In genomic region chr22:20959578-20960461, GRCh38 we compare ENCODE assay signal across 1 cellular context.
TF ChIP-seq lines count a peak whose summit lies in the region.

No MANE protein-coding gene starts in this region.

TF ChIP-seq in K562, 482 proteins besides CTCF, POLR2A, EP300 and RAD21 (continued from another document and continues in another):
- TF ChIP-seq CEBPZ (IDR thresholded peaks at IDR 0.05; ENCODE audit: borderline replicate concordance, low read depth, low read length) (no peak), MYBL2 (IDR thresholded peaks at IDR 0.05; ENCODE audit: low read depth) (no peak), MYBL2 (CRISPR knock-in tag; IDR thresholded peaks at IDR 0.05; ENCODE audit: borderline replicate concordance) (0 out of 2 replicates have a peak, but pooled peaks have one; percentile 44), CXXC5 (CRISPR knock-in tag; IDR thresholded peaks at IDR 0.05) (peak; percentile 28; the same call in 1 of the 2 replicates), TEAD4 (IDR thresholded peaks at IDR 0.05; ENCODE audit: low read length) (no peak), TEAD4 (CRISPR knock-in tag; IDR thresholded peaks at IDR 0.05; ENCODE audit: borderline replicate concordance) (peak; percentile 84; the same call in 1 of the 2 replicates), ZBTB7A (IDR thresholded peaks at IDR 0.05; ENCODE audit: borderline replicate concordance, control insufficient read depth, low read depth, low read length) (0 out of 2 replicates have a peak, but pooled peaks have one; percentile 4), PHF21A (IDR thresholded peaks at IDR 0.05; ENCODE audit: borderline replicate concordance, low read depth) (0 out of 2 replicates have a peak, but pooled peaks have one; percentile 4), SMAD3 (CRISPR knock-in tag; conservative IDR thresholded peaks at IDR 0.05) (no peak), DACH1 (IDR thresholded peaks at IDR 0.05; ENCODE audit: partially characterized antibody) (peak; percentile 33), ZNF146 (CRISPR knock-in tag; IDR thresholded peaks at IDR 0.05; ENCODE audit: unreplicated experiment) (peak; percentile 87), ZBTB33 (CRISPR knock-in tag; IDR thresholded peaks at IDR 0.05) (0 out of 2 replicates have a peak, but pooled peaks have one; percentile 39), ZNF75A (CRISPR knock-in tag; IDR thresholded peaks at IDR 0.05) (no peak), NCOA6 (IDR thresholded peaks at IDR 0.05) (no peak), RBM39 (optimal IDR thresholded peaks at IDR 0.05; ENCODE audit: low read depth, low read length) (no peak), SNIP1 (IDR thresholded peaks at IDR 0.05; ENCODE audit: low read depth) (no peak), TARDBP (IDR thresholded peaks at IDR 0.05) (no peak), E2F4 (CRISPR knock-in tag; IDR thresholded peaks at IDR 0.05; ENCODE audit: low read depth) (no peak), ZNF668 (CRISPR knock-in tag; IDR thresholded peaks at IDR 0.05) (no peak), BCOR (IDR thresholded peaks at IDR 0.05) (peak; percentile 75), SAFB (IDR thresholded peaks at IDR 0.05; ENCODE audit: borderline replicate concordance, low read depth, low read length) (no peak), SRSF9 (IDR thresholded peaks at IDR 0.05; ENCODE audit: borderline replicate concordance, low read depth, low read length) (no peak), ZNF830 (CRISPR knock-in tag; IDR thresholded peaks at IDR 0.05) (no peak), ZNF318 (IDR thresholded peaks at IDR 0.05; ENCODE audit: borderline replicate concordance in 1 of 2, low read depth in 1 of 2) (peak in 1 of 2 experiments; percentile 25; a peak in 1 of 4 replicates), SMARCA4 (IDR thresholded peaks at IDR 0.05) (no peak), HBP1 (CRISPR knock-in tag; IDR thresholded peaks at IDR 0.05) (no peak), NFIC (IDR thresholded peaks at IDR 0.05) (peak; percentile 99), RBM17 (IDR thresholded peaks at IDR 0.05; ENCODE audit: borderline replicate concordance, low read depth, low read length) (no peak), ZNF263 (CRISPR knock-in tag; IDR thresholded peaks at IDR 0.05; ENCODE audit: borderline replicate concordance) (no peak), NFXL1 (CRISPR knock-in tag; IDR thresholded peaks at IDR 0.05) (no peak), PRDM10 (IDR thresholded peaks at IDR 0.05; ENCODE audit: partially characterized antibody) (no peak), HNRNPH1 (optimal IDR thresholded peaks at IDR 0.05; ENCODE audit: low read depth, low read length) (no peak), BRCA1 (IDR thresholded peaks at IDR 0.05) (no peak), BRCA1 (CRISPR knock-in tag; IDR thresholded peaks at IDR 0.05) (peak; percentile 63; the same call in 1 of the 2 replicates), TCF7L2 (IDR thresholded peaks at IDR 0.05; ENCODE audit: low read depth, low read length) (no peak), ARHGAP35 (IDR thresholded peaks at IDR 0.05; ENCODE audit: partially characterized antibody) (peak; percentile 75), KHSRP (IDR thresholded peaks at IDR 0.05) (no peak), ZNF12 (CRISPR knock-in tag; IDR thresholded peaks at IDR 0.05) (0 out of 2 replicates have a peak, but pooled peaks have one; percentile 17), ARID3B (CRISPR knock-in tag; IDR thresholded peaks at IDR 0.05; ENCODE audit: borderline replicate concordance) (no peak), PHTF2 (CRISPR knock-in tag; IDR thresholded peaks at IDR 0.05) (peak; percentile 12; the same call in 1 of the 2 replicates), HMG20B (CRISPR knock-in tag; IDR thresholded peaks at IDR 0.05) (no peak), ZNF175 (CRISPR knock-in tag; IDR thresholded peaks at IDR 0.05; ENCODE audit: low read depth) (no peak)
